9 cellular contexts compared by ENCODE assay signal in the genomic region with DNA sequence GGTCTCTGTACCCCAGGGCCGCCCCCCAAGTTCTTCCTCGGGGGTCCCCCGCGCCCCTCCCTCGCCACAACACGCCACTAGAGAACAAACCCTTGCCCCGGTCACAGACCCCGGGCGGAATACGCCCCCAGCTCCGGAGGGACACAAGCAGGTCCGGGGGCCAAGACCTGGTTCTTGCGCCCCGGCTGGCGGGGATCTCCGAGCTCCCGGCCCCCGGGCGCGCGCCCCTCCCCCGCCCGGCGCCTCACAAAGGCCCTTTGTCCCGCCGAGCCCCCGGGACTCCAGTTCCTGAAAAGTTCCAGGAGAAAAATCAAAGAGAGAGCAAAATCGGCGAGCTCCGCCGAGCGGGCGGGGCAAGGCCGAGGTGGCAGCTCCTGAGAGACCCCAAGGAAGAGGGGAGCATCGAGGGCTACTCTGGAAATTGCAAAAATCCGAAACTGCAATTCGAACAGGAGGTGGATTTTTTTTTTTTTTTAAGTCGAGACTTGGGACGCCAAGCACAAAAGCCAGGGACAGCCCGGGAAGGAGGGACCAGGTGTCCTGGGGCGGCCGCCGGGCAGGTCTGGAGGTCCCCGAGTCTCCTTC. TPM values are rescaled to one million over a fixed set of nuclear protein-coding genes. Genes with fewer than 3 reads are reported as not detected.
DNase-seq lines count a peak whose midpoint lies in the region; ATAC-seq, FAIRE-seq and TF ChIP-seq lines count a peak whose summit lies in the region.
"Had no signal": no experiment of that assay in that cellular context is flagged by ENCODE, and none has a peak within 500 bp of the region (broad histone marks: within the 10 kb centered on the region; RNA-seq: fewer than 3 reads in every experiment).

No MANE protein-coding gene starts in this region.

- H3K4me3 ChIP-seq in K562, result no peak overlapping the region

- no peaks in the 10 kb centered on the region for H3K27me3 ChIP-seq in K562 (ENCODE audit: control insufficient read depth in 2 of 2, insufficient read depth in 2 of 2, low read length in 2 of 2)

- H3K9me1 ChIP-seq in K562 (ENCODE audit: control insufficient read depth, insufficient read depth, low read length), result no peaks in the 10 kb centered on the region

- no peak overlapping the region for H2AFZ ChIP-seq in K562 (ENCODE audit: low read depth, low read length)

- peaks cover 19 to 53% of the 10 kb centered on the region in 2 experiments for H3K4me1 ChIP-seq in K562 (replicated peaks in 1 of 2; ENCODE audit: control insufficient read depth in 2 of 2, insufficient read depth in 2 of 2, low read length in 2 of 2)

- in situ Hi-C loops in K562 (cut with MboI), result no loop called here

- H3K36me3 ChIP-seq in K562 (ENCODE audit: control insufficient read depth, insufficient read depth, low read length), result peaks cover 19% of the 10 kb centered on the region; the same call in 1 of the 3 replicates

- BruUV-seq in K562 (replicated peaks; lab: Mats Ljungman, UMichigan), result no TSS peak

- TF ChIP-seq CTCF in K562 (IDR thresholded peaks at IDR 0.05 in 2 of 3, conservative IDR thresholded peaks at IDR 0.05 in 1 of 3; ENCODE audit: insufficient read depth in 2 of 3, low read depth in 1 of 3, low read length in 3 of 3), result no peak

- H3K9me3 ChIP-seq in K562 (replicated peaks; ENCODE audit: control insufficient read depth, insufficient read depth, low read depth, low read length), result no peaks in the 10 kb centered on the region

- H4K20me1 ChIP-seq in K562 (replicated peaks; ENCODE audit: control insufficient read depth, insufficient read depth, low read length), result no peaks in the 10 kb centered on the region

- DNase-seq in DMS 273 (lab: John Stamatoyannopoulos, UW; ENCODE audit: unreplicated experiment) (peak; percentile 71), DMS 273 treated with DMSO at 0.1 percent for 48 hours (lab: John Stamatoyannopoulos, UW) (no peak), K562 (ENCODE audit: extremely low read depth in 1 of 4, low spot score in 3 of 4) (peak in 1 of 4 experiments; percentile 23), left kidney (ENCODE audit: low read depth, low spot score) (peak; percentile 77), substantia nigra (lab: John Stamatoyannopoulos, UW) (peak in 36 of 49 donors; percentile 22 to 66 (median 50)), NCI-H446 treated with DMSO at 0.1 percent for 48 hours (lab: John Stamatoyannopoulos, UW) (no peak), SK-N-DZ (ENCODE audit: low spot score) (no peak)

- TF ChIP-seq EP300 in K562 (IDR thresholded peaks at IDR 0.05; ENCODE audit: low read length), result no peak

- peaks cover 73% of the 10 kb centered on the region for H3K79me2 ChIP-seq in K562 (ENCODE audit: control insufficient read depth, insufficient read depth, low read length)

- TF ChIP-seq RAD21 in K562 (CRISPR knock-in tag; conservative IDR thresholded peaks at IDR 0.05 in 1 of 2, IDR thresholded peaks at IDR 0.05 in 1 of 2), result no peak

- TF ChIP-seq POLR2A in K562 (conservative IDR thresholded peaks at IDR 0.05), result no peak

- CTCF ChIA-PET in K562 (lab: Yijun Ruan, JAX; ENCODE audit: low intra/inter-chr PET ratio), result no interaction called here

- no peak for FAIRE-seq in K562 (lab: Jason Lieb, UNC)
- FAIRE-seq: A204.1 had no signal

- WGBS in K562 (ENCODE audit: insufficient coverage, low coverage, missing lambda C conversion rate), result 89% methylated on average over 16 of the region's 44 CpGs

- POLR2A ChIA-PET in K562 (lab: Yijun Ruan, JAX), result interaction anchor here (0.6 to 1.0 kb wide), 3 partner anchors 11 to 255 kb away, joined by 3 to 4 read pairs (median 3); no protein-coding TSS in a partner anchor

- peak overlapping the region in 1 of 2 experiments; percentile 86; a peak in 1 of 4 replicates for H3K9ac ChIP-seq in K562 (ENCODE audit: insufficient read depth in 1 of 2, low read depth in 2 of 2, low read length in 2 of 2)

- no peak overlapping the region; the same call in 2 of the 3 replicates for H3K27ac ChIP-seq in K562 (ENCODE audit: extremely low read depth, low read depth, low read length)
- peak overlapping the region; percentile 76 for H3K27ac ChIP-seq in substantia nigra (ENCODE audit: low read depth, low read length, poor library complexity, severe bottlenecking)

- intact Hi-C loops in K562 (cut with micrococcal nuclease), result no loop called here

- no peak overlapping the region for H3K4me2 ChIP-seq in K562 (ENCODE audit: insufficient read depth, low read length)

- ATAC-seq in K562 (no peak), GM19452 (IDR thresholded peaks at IDR 0.05; ENCODE audit: unreplicated experiment) (no peak)

TF ChIP-seq in K562, 482 proteins besides CTCF, POLR2A, EP300 and RAD21:
- 0 out of 2 replicates have a peak, but pooled peaks have one; percentile 36 for TF ChIP-seq ZFX (CRISPR knock-in tag; IDR thresholded peaks at IDR 0.05)
- TF ChIP-seq NCOR1 (IDR thresholded peaks at IDR 0.05), result no peak
- TF ChIP-seq, protein P1, sequence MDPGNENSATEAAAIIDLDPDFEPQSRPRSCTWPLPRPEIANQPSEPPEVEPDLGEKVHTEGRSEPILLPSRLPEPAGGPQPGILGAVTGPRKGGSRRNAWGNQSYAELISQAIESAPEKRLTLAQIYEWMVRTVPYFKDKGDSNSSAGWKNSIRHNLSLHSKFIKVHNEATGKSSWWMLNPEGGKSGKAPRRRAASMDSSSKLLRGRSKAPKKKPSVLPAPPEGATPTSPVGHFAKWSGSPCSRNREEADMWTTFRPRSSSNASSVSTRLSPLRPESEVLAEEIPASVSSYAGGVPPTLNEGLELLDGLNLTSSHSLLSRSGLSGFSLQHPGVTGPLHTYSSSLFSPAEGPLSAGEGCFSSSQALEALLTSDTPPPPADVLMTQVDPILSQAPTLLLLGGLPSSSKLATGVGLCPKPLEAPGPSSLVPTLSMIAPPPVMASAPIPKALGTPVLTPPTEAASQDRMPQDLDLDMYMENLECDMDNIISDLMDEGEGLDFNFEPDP (CRISPR knock-in tag; IDR thresholded peaks at IDR 0.05), result no peak
- TF ChIP-seq RBFOX2 (IDR thresholded peaks at IDR 0.05; ENCODE audit: low read depth, low read length), result peak; percentile 10; the same call in 1 of the 2 replicates

RNA-seq across cellular contexts. Expression of a gene that starts 4.0 kb away (rescaled TPM):
- 41.9 and 74.6 TPM in 2 replicates for total RNA-seq in K562 (2011; cell fraction: chromatin; rRNA removed; ENCODE audit: low replicate concordance)
- total RNA-seq in K562 (2011; cell fraction: nucleolus; rRNA removed), result 31.5 and 35.9 TPM in 2 replicates
- total RNA-seq in K562 (2011; cell fraction: nucleoplasm; rRNA removed), result 35.6 and 54.7 TPM in 2 replicates
- 14.3 and 18.0 TPM in 2 replicates for total RNA-seq in K562 (2014; rRNA removed)
- 10.8 and 12.1 TPM in 2 replicates for total RNA-seq in K562 (2014; rRNA removed; fragmentation: Illumina TruSeq; extraction: Trizol)
- 19.8 and 23.5 TPM in 2 replicates for total RNA-seq in K562 (2015; rRNA removed; fragmentation: Illumina TruSeq; extraction: Trizol)
- 29.8 and 43.2 TPM in 2 replicates for total RNA-seq in K562 (2021)
- 3.2 and 4.2 TPM in 2 replicates for polyA plus RNA-seq in K562 (2011; rRNA removed)
- polyA plus RNA-seq in K562 (2011; cell fraction: cytosol; rRNA removed), result 3.5 and 8.3 TPM in 2 replicates
- 12.6 and 17.1 TPM in 2 replicates for polyA plus RNA-seq in K562 (2011; cell fraction: nucleus; rRNA removed)
- polyA plus RNA-seq in K562 (2012), result 25.7 and 34.0 TPM in 2 replicates
- 22.3 and 22.7 TPM in 2 replicates for polyA plus RNA-seq in K562 (2014; fragmentation: Illumina TruSeq; extraction: Trizol)
- under 1 TPM; 0.03 TPM for polyA plus RNA-seq in K562 (2014; fragmentation: Nextera tagmentation; extraction: Ambion mirVana)
- polyA plus RNA-seq in K562 (2014; rRNA removed), result 19.2 and 27.2 TPM in 2 replicates
- polyA minus RNA-seq in K562 (2011; rRNA and poly(A)+ RNA removed), result 10.0 and 10.2 TPM in 2 replicates
- 18.2 and 26.2 TPM in 2 replicates for polyA minus RNA-seq in K562 (2011; cell fraction: cytosol; rRNA and poly(A)+ RNA removed)
- 11.3 and 12.7 TPM in 2 replicates for polyA minus RNA-seq in K562 (2011; cell fraction: nucleus; rRNA and poly(A)+ RNA removed)
- polyA plus RNA-seq in SK-N-DZ (2014; cell fraction: cytosol; rRNA removed), result 9.9 and 18.7 TPM in 2 replicates
- 14.0 and 23.4 TPM in 2 replicates for polyA plus RNA-seq in SK-N-DZ (2014; cell fraction: nucleus; rRNA removed)

Comparison
In these comparisons a context has a peak if more than half of its experiments do, and no peak if none do; other contexts are left out.
1. DNase-seq: peak in DMS 273 (single experiment), left kidney (single experiment) and substantia nigra (36 of 49); none in DMS 273 treated with DMSO at 0.1 percent for 48 hours (single experiment), NCI-H446 treated with DMSO at 0.1 percent for 48 hours (single experiment) and SK-N-DZ (single experiment).